29 cellular contexts compared by ENCODE assay signal in the genomic region with DNA sequence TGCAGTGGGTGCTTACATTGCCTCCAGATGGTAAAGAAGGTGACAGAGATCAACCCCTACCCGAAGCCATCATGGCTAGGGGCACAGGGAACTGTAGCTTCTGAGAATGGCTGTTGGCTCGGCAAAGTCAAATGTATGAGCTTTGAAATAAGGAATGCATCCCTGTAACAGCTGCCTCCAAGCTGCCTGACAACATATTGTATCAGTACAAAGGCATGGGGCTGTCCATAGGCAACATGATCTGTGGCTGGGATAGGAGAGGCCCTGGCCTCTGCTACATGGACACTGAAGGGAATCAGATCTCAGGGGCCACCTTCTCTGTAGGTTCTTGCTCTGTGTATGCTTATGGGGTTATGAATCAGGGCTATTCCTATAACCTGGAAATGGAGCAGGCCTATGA.
"Had no signal": no experiment of that assay in that cellular context is flagged by ENCODE, and none has a peak within 500 bp of the region (broad histone marks: within the 10 kb centered on the region; RNA-seq: fewer than 3 reads in every experiment).

No MANE protein-coding gene starts in this region.

- H3K9me3 ChIP-seq: left lung, lower lobe of right lung, neutrophil, ovary, right atrium auricular region, right lobe of liver, stomach, testis, thyroid gland, transverse colon, upper lobe of left lung, vagina had no signal

- H3K9ac ChIP-seq: neural progenitor cell had no signal

- H2AFZ ChIP-seq: neural progenitor cell had no signal

- H3K4me2 ChIP-seq: neural progenitor cell had no signal

- H3K27me3 ChIP-seq: left lung, neural progenitor cell, neutrophil, ovary, right atrium auricular region, right lobe of liver, stomach, testis, thyroid gland, transverse colon, upper lobe of left lung, vagina had no signal

- H3K4me3 ChIP-seq: left lung, lower lobe of right lung, neural progenitor cell, ovary, right atrium auricular region, right lobe of liver, skin epidermis, stomach, testis, thyroid gland, transverse colon, upper lobe of left lung, vagina had no signal

- H3K36me3 ChIP-seq: neural progenitor cell, ovary, right lobe of liver, thyroid gland, vagina had no signal

- H3K4me1 ChIP-seq: left lung, lower lobe of right lung, neural progenitor cell, right atrium auricular region, right lobe of liver, stomach, testis, thyroid gland, transverse colon, upper lobe of left lung, vagina had no signal

- ATAC-seq: left colon; left lung; lower lobe of right lung; naive thymus-derived CD4-positive, alpha-beta T cell; right lobe of liver; stimulated activated naive B cell treated with anti-CD40 and anti-IgM and Interleukin-4, amounts not matched to agents 10 μg/mL and 1 μg/mL and 100 μg/mL, for 72 hours; stimulated activated naive CD8-positive, alpha-beta T cell treated with anti-CD3 and anti-CD28 coated beads, Interleukin-15, Interleukin-2, amounts not matched to agents 100 U/mL and 50 U/mL, for 24 hours had no signal

- DNase-seq: hypothalamus; immature natural killer cell; kidney; left colon; lower lobe of right lung; mammary epithelial cell; mesenchymal stem cell; naive thymus-derived CD4-positive, alpha-beta T cell; nephron progenitor cell; occipital lobe; ovary; right lobe of liver; stimulated activated CD4-positive, alpha-beta T cell treated with anti-CD3 and anti-CD28 coated beads, Interleukin-12 subunit alpha, Interleukin-12 subunit beta, amount 100 ng/mL, for 4 hours; stimulated activated CD4-positive, alpha-beta T cell treated with anti-CD3 and anti-CD28 coated beads, Interleukin-15, amount 100 ng/mL, for 24 hours; stimulated activated CD4-positive, alpha-beta T cell treated with anti-CD3 and anti-CD28 coated beads, Interleukin-2, amount 100 ng/mL, for 24 hours; stimulated activated CD4-positive, alpha-beta T cell treated with anti-CD3 and anti-CD28 coated beads, Interleukin-4, amount 100 ng/mL, for 1 hour; stimulated activated naive B cell treated with anti-CD40 and anti-IgM and Interleukin-4, amounts not matched to agents 10 μg/mL and 1 μg/mL and 100 μg/mL, for 72 hours; stimulated activated naive CD8-positive, alpha-beta T cell treated with anti-CD3 and anti-CD28 coated beads, Interleukin-15, Interleukin-2, amounts not matched to agents 100 U/mL and 50 U/mL, for 24 hours; stomach; testis; thyroid gland; transverse colon; upper lobe of left lung had no signal

- H3K27ac ChIP-seq: left lung, lower lobe of right lung, neural progenitor cell, neutrophil, ovary, right atrium auricular region, right lobe of liver, skin epidermis, stomach, testis, thyroid gland, transverse colon, upper lobe of left lung, vagina had no signal
